Comparison of ENCODE assay signal across 1 cellular context in genomic region chr18:49486959-49487710, GRCh38.
A peak's percentile ranks its signal among the peaks of the same experiment; 100 is the strongest.
TF ChIP-seq lines count a peak whose summit lies in the region.

Gene C18orf32, minus strand, starts transcription at chr18:49487234. Its CDS starts 3,486 bp downstream, at chr18:49483748.

TF ChIP-seq in HEK293, 187 proteins besides CTCF, POLR2A, EP300 and RAD21 (continued from another document and continues in another):
- TF ChIP-seq ZNF513 (tag by site-specific recombination; IDR thresholded peaks at IDR 0.05) (no peak; the same call in 1 of the 2 replicates), ZNF510 (tag by site-specific recombination; IDR thresholded peaks at IDR 0.05; ENCODE audit: insufficient replicate concordance) (no peak), ZNF274 (IDR thresholded peaks at IDR 0.05; ENCODE audit: low read length) (no peak), ZNF274 (tag by site-specific recombination; IDR thresholded peaks at IDR 0.05; ENCODE audit: borderline replicate concordance) (no peak), ZBTB7A (tag by site-specific recombination; IDR thresholded peaks at IDR 0.05; ENCODE audit: low read depth) (peak; percentile 66; the same call in 1 of the 2 replicates), INSM2 (tag by site-specific recombination; IDR thresholded peaks at IDR 0.05) (no peak), ZNF624 (tag by site-specific recombination; IDR thresholded peaks at IDR 0.05) (no peak), ZNF302 (tag by site-specific recombination; IDR thresholded peaks at IDR 0.05; ENCODE audit: low read depth) (no peak), ZNF221 (tag by site-specific recombination; IDR thresholded peaks at IDR 0.05; ENCODE audit: borderline replicate concordance) (no peak), ZNF692 (tag by site-specific recombination; IDR thresholded peaks at IDR 0.05) (peak; percentile 82), KLF17 (tag by site-specific recombination; IDR thresholded peaks at IDR 0.05) (no peak), ZXDB (tag by site-specific recombination; IDR thresholded peaks at IDR 0.05) (peak; percentile 97), ZNF157 (tag by site-specific recombination; IDR thresholded peaks at IDR 0.05) (no peak), PRDM2 (tag by site-specific recombination; IDR thresholded peaks at IDR 0.05; ENCODE audit: borderline replicate concordance) (no peak), ZNF704 (tag by site-specific recombination; IDR thresholded peaks at IDR 0.05) (no peak), ZNF544 (tag by site-specific recombination; IDR thresholded peaks at IDR 0.05) (no peak), ZNF311 (tag by site-specific recombination; IDR thresholded peaks at IDR 0.05; ENCODE audit: borderline replicate concordance) (no peak), ZNF404 (tag by site-specific recombination; IDR thresholded peaks at IDR 0.05) (no peak), ZNF48 (tag by site-specific recombination; IDR thresholded peaks at IDR 0.05) (no peak), ZNF433 (tag by site-specific recombination; IDR thresholded peaks at IDR 0.05; ENCODE audit: low read depth) (no peak), ZNF600 (tag by site-specific recombination; IDR thresholded peaks at IDR 0.05) (peak; percentile 98), ZNF37A (tag by site-specific recombination; IDR thresholded peaks at IDR 0.05) (no peak), ZNF610 (tag by site-specific recombination; IDR thresholded peaks at IDR 0.05; ENCODE audit: borderline replicate concordance) (peak; percentile 74; the same call in 1 of the 2 replicates), ZNF354C (tag by site-specific recombination; IDR thresholded peaks at IDR 0.05; ENCODE audit: borderline replicate concordance, low read depth) (no peak), ATF2 (tag by site-specific recombination; IDR thresholded peaks at IDR 0.05; ENCODE audit: low read depth) (peak; percentile 59; the same call in 1 of the 2 replicates), ZBTB20 (tag by site-specific recombination; IDR thresholded peaks at IDR 0.05) (peak; percentile 95), REPIN1 (tag by site-specific recombination; IDR thresholded peaks at IDR 0.05; ENCODE audit: low read depth) (no peak), ZNF211 (tag by site-specific recombination; IDR thresholded peaks at IDR 0.05; ENCODE audit: low read depth) (no peak), ZFP41 (tag by site-specific recombination; IDR thresholded peaks at IDR 0.05; ENCODE audit: borderline replicate concordance) (no peak), ZSCAN16 (tag by site-specific recombination; IDR thresholded peaks at IDR 0.05) (no peak), ZNF626 (tag by site-specific recombination; IDR thresholded peaks at IDR 0.05) (no peak), ZNF133 (tag by site-specific recombination; IDR thresholded peaks at IDR 0.05) (no peak), HOXA7 (CRISPR knock-in tag; IDR thresholded peaks at IDR 0.05; ENCODE audit: borderline replicate concordance) (no peak), FEZF1 (tag by site-specific recombination; IDR thresholded peaks at IDR 0.05) (no peak; the same call in 1 of the 2 replicates), ZNF280D (tag by site-specific recombination; IDR thresholded peaks at IDR 0.05) (0 out of 2 replicates have a peak, but pooled peaks have one; percentile 38), ZNF529 (tag by site-specific recombination; IDR thresholded peaks at IDR 0.05; ENCODE audit: insufficient replicate concordance) (no peak), HIC1 (tag by site-specific recombination; IDR thresholded peaks at IDR 0.05) (peak; percentile 99)
